In the genomic region with DNA sequence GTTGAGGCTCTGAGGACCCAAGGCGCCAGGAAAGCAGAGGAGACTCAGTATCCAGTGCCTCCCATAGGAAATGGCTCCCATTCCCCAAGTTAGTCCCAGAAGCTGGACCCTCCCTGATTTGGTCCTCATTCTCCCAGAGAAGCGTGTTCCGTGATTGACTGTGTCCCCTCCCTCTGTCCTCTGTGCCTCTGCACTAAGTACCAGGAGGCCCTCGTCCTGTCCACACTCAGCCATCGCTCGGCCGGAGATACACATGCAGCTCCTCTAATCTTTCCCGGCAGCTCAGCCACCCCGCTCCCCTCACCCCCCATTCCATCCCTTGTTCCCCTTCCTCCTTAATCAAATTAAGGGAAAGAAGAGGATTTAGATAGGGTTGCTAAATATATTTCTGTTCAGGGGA, we compare ENCODE assay signal across 19 cellular contexts. TPM values are rescaled to one million over a fixed set of nuclear protein-coding genes. Genes with fewer than 3 reads are reported as not detected.
A peak's percentile ranks its signal among the peaks of the same experiment; 100 is the strongest.
DNase-seq lines count a peak whose midpoint lies in the region; ATAC-seq, FAIRE-seq and TF ChIP-seq lines count a peak whose summit lies in the region.
"Had no signal": no experiment of that assay in that cellular context is flagged by ENCODE, and none has a peak within 500 bp of the region (broad histone marks: within the 10 kb centered on the region; RNA-seq: fewer than 3 reads in every experiment).

No MANE protein-coding gene starts in this region.

- 54% methylated on average over 9 of the region's 9 CpGs for WGBS in smooth muscle cell (ENCODE audit: low lambda C conversion rate)
- no CpG with 5 or more reads among the region's 9 CpGs for WGBS in mesendoderm (ENCODE audit: extremely low coverage, insufficient coverage, low lambda C conversion rate)

- no peaks in the 10 kb centered on the region for H3K9me3 ChIP-seq in smooth muscle cell (replicated peaks; ENCODE audit: low read depth)
- H3K9me3 ChIP-seq: body of pancreas, HAP-1 had no signal

- peak overlapping the region; percentile 71 for H3K27ac Mint-ChIP-seq in HFFc6
- H3K27ac Mint-ChIP-seq in dendritic cell treated with granulocyte-macrophage colony-stimulating factor and Interleukin-4, amounts not matched to agents 40 ng/mL and 50 ng/mL, for 4 days = peak overlapping the region; percentile 79
- H3K27ac Mint-ChIP-seq: activated CD8-positive, alpha-beta memory T cell treated with anti-CD3 and anti-CD28 coated beads, Interleukin-2, amount 10 ng/mL, durations not matched to agents 7 days and 5 days; stimulated activated memory B cell treated with anti-CD40 and anti-IgM and Interleukin-4, amounts not matched to agents 10 μg/mL and 1 μg/mL and 100 μg/mL, for 72 hours had no signal

- no peak overlapping the region for H3K23ac ChIP-seq in mesendoderm (ENCODE audit: low read length)

- intact Hi-C loops in dendritic cell treated with granulocyte-macrophage colony-stimulating factor and Interleukin-4, amounts not matched to agents 40 ng/mL and 50 ng/mL, for 4 days (cut with micrococcal nuclease) = no loop called here

- no peak overlapping the region for H3K18ac ChIP-seq in mesendoderm (ENCODE audit: low read length)

- no peaks in the 10 kb centered on the region for H3F3A ChIP-seq in smooth muscle cell (ENCODE audit: low read depth)

- H3K27ac ChIP-seq in smooth muscle cell (ENCODE audit: low read depth) (peak overlapping the region; percentile 44), mesendoderm (ENCODE audit: low read depth, low read length) (no peak overlapping the region)

- no peaks in the 10 kb centered on the region for H3K79me2 ChIP-seq in smooth muscle cell (ENCODE audit: low read depth)
- no peaks in the 10 kb centered on the region for H3K79me2 ChIP-seq in mesendoderm (ENCODE audit: control insufficient read depth, insufficient read depth, low read length)

- peaks cover 3% of the 10 kb centered on the region for H3K27me3 Mint-ChIP-seq in HFFc6 (ENCODE audit: insufficient read depth)
- peaks cover 3% of the 10 kb centered on the region for H3K27me3 Mint-ChIP-seq in dendritic cell treated with granulocyte-macrophage colony-stimulating factor and Interleukin-4, amounts not matched to agents 40 ng/mL and 50 ng/mL, for 4 days
- H3K27me3 Mint-ChIP-seq: activated CD8-positive, alpha-beta memory T cell treated with anti-CD3 and anti-CD28 coated beads, Interleukin-2, amount 10 ng/mL, durations not matched to agents 7 days and 5 days had no signal

- H3K27me3 ChIP-seq in smooth muscle cell (ENCODE audit: low read depth) (no peaks in the 10 kb centered on the region), mesendoderm (ENCODE audit: insufficient read depth, low read length, poor library complexity) (no peaks in the 10 kb centered on the region)
- H3K27me3 ChIP-seq: body of pancreas had no signal

- H4K8ac ChIP-seq in mesendoderm (ENCODE audit: low read depth, low read length) = no peak overlapping the region

- no peak for TF ChIP-seq CTCF in HFFc6 (IDR thresholded peaks at IDR 0.05)
- TF ChIP-seq CTCF in smooth muscle cell (IDR thresholded peaks at IDR 0.05; ENCODE audit: borderline replicate concordance, insufficient read depth, poor library complexity, severe bottlenecking) = no peak

- no peak overlapping the region for H4K5ac ChIP-seq in mesendoderm (ENCODE audit: low read length)

- H2BK120ac ChIP-seq in mesendoderm (ENCODE audit: low read depth, low read length) = no peak overlapping the region

- H2BK15ac ChIP-seq in mesendoderm (replicated peaks; ENCODE audit: low read depth) = no peak overlapping the region

- H2AFZ ChIP-seq in smooth muscle cell (ENCODE audit: low read depth) = peak overlapping the region; percentile 77

- no peaks in the 10 kb centered on the region for H3K79me1 ChIP-seq in mesendoderm (ENCODE audit: low read length)

- no peak for ATAC-seq in left lobe of liver
- no peak for ATAC-seq in HG03108 (IDR thresholded peaks at IDR 0.05; ENCODE audit: unreplicated experiment)
- ATAC-seq: activated CD8-positive, alpha-beta memory T cell treated with anti-CD3 and anti-CD28 coated beads, Interleukin-2, amount 10 ng/mL, durations not matched to agents 7 days and 5 days; stimulated activated memory B cell treated with anti-CD40 and anti-IgM and Interleukin-4, amounts not matched to agents 10 μg/mL and 1 μg/mL and 100 μg/mL, for 72 hours had no signal

- H3K9me3 Mint-ChIP-seq in HFFc6 = no peaks in the 10 kb centered on the region
- H3K9me3 Mint-ChIP-seq in dendritic cell treated with granulocyte-macrophage colony-stimulating factor and Interleukin-4, amounts not matched to agents 40 ng/mL and 50 ng/mL, for 4 days = no peaks in the 10 kb centered on the region
- H3K9me3 Mint-ChIP-seq: stimulated activated memory B cell treated with anti-CD40 and anti-IgM and Interleukin-4, amounts not matched to agents 10 μg/mL and 1 μg/mL and 100 μg/mL, for 72 hours had no signal

- peak overlapping the region; percentile 73 for H3K4me2 ChIP-seq in smooth muscle cell
- H3K4me2 ChIP-seq in mesendoderm (ENCODE audit: low read length) = no peak overlapping the region

- H3K36me3 Mint-ChIP-seq in HFFc6 (ENCODE audit: low read depth) = no peaks in the 10 kb centered on the region
- H3K36me3 Mint-ChIP-seq in dendritic cell treated with granulocyte-macrophage colony-stimulating factor and Interleukin-4, amounts not matched to agents 40 ng/mL and 50 ng/mL, for 4 days (ENCODE audit: low read depth) = no peaks in the 10 kb centered on the region
- H3K36me3 Mint-ChIP-seq: activated CD8-positive, alpha-beta memory T cell treated with anti-CD3 and anti-CD28 coated beads, Interleukin-2, amount 10 ng/mL, durations not matched to agents 7 days and 5 days; stimulated activated memory B cell treated with anti-CD40 and anti-IgM and Interleukin-4, amounts not matched to agents 10 μg/mL and 1 μg/mL and 100 μg/mL, for 72 hours had no signal

- no peak overlapping the region for H3K4ac ChIP-seq in mesendoderm (ENCODE audit: low read depth, low read length)

- no peak overlapping the region for H3K4me3 ChIP-seq in smooth muscle cell
- H3K4me3 ChIP-seq in mesendoderm (ENCODE audit: low read length) = no peak overlapping the region
- H3K4me3 ChIP-seq: body of pancreas, HAP-1 had no signal

- H4K20me1 ChIP-seq in smooth muscle cell (ENCODE audit: low read depth) = no peaks in the 10 kb centered on the region

- peaks cover 5% of the 10 kb centered on the region for H3K4me1 ChIP-seq in smooth muscle cell (ENCODE audit: low read depth)
- H3K4me1 ChIP-seq in mesendoderm (ENCODE audit: control insufficient read depth, low read depth, low read length) = no peaks in the 10 kb centered on the region
- H3K4me1 ChIP-seq: HAP-1 had no signal

- H3K9ac ChIP-seq in smooth muscle cell (ENCODE audit: low read depth) = no peak overlapping the region
- H3K9ac ChIP-seq in mesendoderm (ENCODE audit: low read length) = no peak overlapping the region

- H3K4me3 Mint-ChIP-seq in HFFc6 = peak overlapping the region; percentile 80
- no peak overlapping the region for H3K4me3 Mint-ChIP-seq in dendritic cell treated with granulocyte-macrophage colony-stimulating factor and Interleukin-4, amounts not matched to agents 40 ng/mL and 50 ng/mL, for 4 days
- H3K4me3 Mint-ChIP-seq: activated CD8-positive, alpha-beta memory T cell treated with anti-CD3 and anti-CD28 coated beads, Interleukin-2, amount 10 ng/mL, durations not matched to agents 7 days and 5 days; stimulated activated memory B cell treated with anti-CD40 and anti-IgM and Interleukin-4, amounts not matched to agents 10 μg/mL and 1 μg/mL and 100 μg/mL, for 72 hours had no signal

- no peak overlapping the region for H2AK5ac ChIP-seq in mesendoderm (ENCODE audit: low read length)

- H2BK5ac ChIP-seq in mesendoderm (ENCODE audit: low read length) = no peak overlapping the region

- peaks cover 25% of the 10 kb centered on the region for H3K4me1 Mint-ChIP-seq in HFFc6 (ENCODE audit: low read depth)
- H3K4me1 Mint-ChIP-seq in dendritic cell treated with granulocyte-macrophage colony-stimulating factor and Interleukin-4, amounts not matched to agents 40 ng/mL and 50 ng/mL, for 4 days (ENCODE audit: low read depth) = peaks cover 46% of the 10 kb centered on the region
- H3K4me1 Mint-ChIP-seq: activated CD8-positive, alpha-beta memory T cell treated with anti-CD3 and anti-CD28 coated beads, Interleukin-2, amount 10 ng/mL, durations not matched to agents 7 days and 5 days; stimulated activated memory B cell treated with anti-CD40 and anti-IgM and Interleukin-4, amounts not matched to agents 10 μg/mL and 1 μg/mL and 100 μg/mL, for 72 hours had no signal

- H3K36me3 ChIP-seq in smooth muscle cell (ENCODE audit: low read depth) (no peaks in the 10 kb centered on the region), mesendoderm (ENCODE audit: control insufficient read depth, insufficient read depth, low read length) (no peaks in the 10 kb centered on the region)
- H3K36me3 ChIP-seq: HAP-1 had no signal

- FAIRE-seq in frontal cortex (lab: Jason Lieb, UNC) = no peak
- FAIRE-seq: HTR-8/SVneo, RCC 7860 had no signal

- DNase-seq in HFFc6 (no peak), left lobe of liver (ENCODE audit: low spot score) (peak; percentile 44), smooth muscle cell (lab: John Stamatoyannopoulos, UW; ENCODE audit: unreplicated experiment) (no peak), NCI-H1436 treated with DMSO at 0.1 percent for 48 hours (lab: John Stamatoyannopoulos, UW) (no peak), frontal cortex (ENCODE audit: low spot score in 2 of 2) (no peak), mesendoderm (no peak)
- DNase-seq: activated CD4-positive, CD25-positive, alpha-beta regulatory T cell; activated CD8-positive, alpha-beta memory T cell treated with anti-CD3 and anti-CD28 coated beads, Interleukin-2, amount 10 ng/mL, durations not matched to agents 7 days and 5 days; activated naive CD4-positive, alpha-beta T cell treated with Interleukin-2 at 50 U/mL for 16 hours; GDM1; NCI-H2029; NCI-H748 treated with DMSO at 0.1 percent for 48 hours had no signal

- H3K56ac ChIP-seq in mesendoderm (ENCODE audit: low read length) = no peak overlapping the region

RNA-seq across cellular contexts. Expression of gene ATP2A2, which starts 28.3 kb away (rescaled TPM):
- 100 to 1,000 TPM; 254 to 286 (median 267) TPM for total RNA-seq in HFFc6 (2021; fragmentation: NEBNext Ultra II Directional; extraction: Animal tissue kit (Norgen Biotek cat#: 25700))
- 118 TPM for total RNA-seq in left lobe of liver
- 103 and 104 TPM in 2 replicates for total RNA-seq in smooth muscle cell
- polyA plus RNA-seq in smooth muscle cell = 47.6 and 53.7 TPM in 2 replicates
- 149 TPM for total RNA-seq in frontal cortex
- 127 TPM for polyA plus RNA-seq in mesendoderm (2013, experiment 1 of 2)
- polyA plus RNA-seq in mesendoderm (2013, experiment 2 of 2) = 126 TPM
